Comparison of ENCODE assay signal across 8 cellular contexts in genomic region chrX:41332408-41332987, GRCh38. TPM values are rescaled to one million over a fixed set of nuclear protein-coding genes. Genes with fewer than 3 reads are reported as not detected.
DNase-seq lines count a peak whose midpoint lies in the region; ATAC-seq and TF ChIP-seq lines count a peak whose summit lies in the region.

No MANE protein-coding gene starts in this region.

- DNase-seq in CD4-positive, CD25-positive, alpha-beta regulatory T cell: peak in 1 of 3 donors; percentile 64
- DNase-seq in fibroblast of peridontal ligament (ENCODE audit: extremely low read depth): peak; percentile 41
- no peak for DNase-seq in ACHN
- no peak for DNase-seq in SIG-M5 treated with dmso at 0.1 percent for 504 hours (lab: John Stamatoyannopoulos, UW; ENCODE audit: unreplicated experiment)

- H3K4me1 Mint-ChIP-seq in CD4-positive, CD25-positive, alpha-beta regulatory T cell: peaks cover 3 to 49% (median 23%) of the 10 kb centered on the region in 4 donors

- peaks cover 8% of the 10 kb centered on the region for H3K36me3 Mint-ChIP-seq in CD4-positive, CD25-positive, alpha-beta regulatory T cell

- peak overlapping the region; percentile 96 to 100 (median 100) for H3K27ac Mint-ChIP-seq in CD4-positive, CD25-positive, alpha-beta regulatory T cell

- peak overlapping the region; percentile 100 for H3K27ac ChIP-seq in CD4-positive, CD25-positive, alpha-beta regulatory T cell (ENCODE audit: insufficient read depth, low read length, poor library complexity, severe bottlenecking)
- peak overlapping the region; percentile 98 for H3K27ac ChIP-seq in VCaP
- H3K27ac ChIP-seq in neutrophil: peak overlapping the region; percentile 100

- H3K36me3 ChIP-seq in CD4-positive, CD25-positive, alpha-beta regulatory T cell (ENCODE audit: control insufficient read depth, insufficient read depth, low read length): peaks cover 3% of the 10 kb centered on the region
- peaks cover under 1% of the 10 kb centered on the region for H3K36me3 ChIP-seq in neutrophil

- H3K4me3 Mint-ChIP-seq in CD4-positive, CD25-positive, alpha-beta regulatory T cell: peak overlapping the region; percentile 96 to 100 (median 100)

- H3K9me3 ChIP-seq in CD4-positive, CD25-positive, alpha-beta regulatory T cell (ENCODE audit: control insufficient read depth in 2 of 2, low read length in 2 of 2): no peaks in the 10 kb centered on the region
- no peaks in the 10 kb centered on the region for H3K9me3 ChIP-seq in neutrophil

- no peaks in the 10 kb centered on the region for H3K27me3 ChIP-seq in CD4-positive, CD25-positive, alpha-beta regulatory T cell (ENCODE audit: control insufficient read depth, insufficient read depth, low read length)
- H3K27me3 ChIP-seq in neutrophil: no peaks in the 10 kb centered on the region

- peaks cover 0 to 6% (median 0%) of the 10 kb centered on the region in 7 donors for H3K9me3 Mint-ChIP-seq in CD4-positive, CD25-positive, alpha-beta regulatory T cell

- no peak for ATAC-seq in CD4-positive, CD25-positive, alpha-beta regulatory T cell (ENCODE audit: low read depth in 2 of 2)
- peak; percentile 19 for ATAC-seq in GM18909 (IDR thresholded peaks at IDR 0.05; ENCODE audit: poor library complexity, unreplicated experiment)
- ATAC-seq in HG03354 (IDR thresholded peaks at IDR 0.05; ENCODE audit: poor library complexity, severe bottlenecking, unreplicated experiment): peak; percentile 14

- in situ Hi-C loops in ACHN (cut with HindIII; ENCODE audit: low pct_ligation_motif_present, low pct_unique_long_range_greater_than_20kb, low sequenced_read_pairs): no loop called here

- H3K4me3 ChIP-seq in CD4-positive, CD25-positive, alpha-beta regulatory T cell (ENCODE audit: low read depth, low read length): peak overlapping the region; percentile 98
- peak overlapping the region; percentile 81 to 93 for H3K4me3 ChIP-seq in neutrophil (ENCODE audit: low read depth in 1 of 2, low read length in 1 of 2)

- peaks cover 9% of the 10 kb centered on the region for H3K27me3 Mint-ChIP-seq in CD4-positive, CD25-positive, alpha-beta regulatory T cell

- TF ChIP-seq CTCF in VCaP (conservative IDR thresholded peaks at IDR 0.05) (no peak), neutrophil (IDR thresholded peaks at IDR 0.05) (no peak)

- H3K4me1 ChIP-seq in CD4-positive, CD25-positive, alpha-beta regulatory T cell (ENCODE audit: control insufficient read depth, insufficient read depth, low read length, poor library complexity, severe bottlenecking): peaks cover 26% of the 10 kb centered on the region
- peaks cover 25 to 56% of the 10 kb centered on the region in 2 experiments for H3K4me1 ChIP-seq in neutrophil (ENCODE audit: control insufficient read depth in 1 of 2, insufficient read depth in 1 of 2, low read depth in 1 of 2, low read length in 1 of 2)

RNA-seq across cellular contexts. Expression of gene DDX3X, which starts 1.5 kb away (rescaled TPM):
- total RNA-seq in CD4-positive, CD25-positive, alpha-beta regulatory T cell: 1,169 TPM
- polyA plus RNA-seq in CD4-positive, CD25-positive, alpha-beta regulatory T cell: 100 to 1,000 TPM; 133 to 210 (median 177) TPM

Comparison
In these comparisons a context has a peak if more than half of its experiments do, and no peak if none do; other contexts are left out.
1. ATAC-seq: peak in GM18909 (single experiment) and HG03354 (single experiment); none in CD4-positive, CD25-positive, alpha-beta regulatory T cell (0 of 2).
2. Peak in every context shown above with its lines, with median percentiles within 50 percentile points of each other: H3K27ac ChIP-seq.